Comparison of ENCODE assay signal across 1 cellular context in the genomic region with DNA sequence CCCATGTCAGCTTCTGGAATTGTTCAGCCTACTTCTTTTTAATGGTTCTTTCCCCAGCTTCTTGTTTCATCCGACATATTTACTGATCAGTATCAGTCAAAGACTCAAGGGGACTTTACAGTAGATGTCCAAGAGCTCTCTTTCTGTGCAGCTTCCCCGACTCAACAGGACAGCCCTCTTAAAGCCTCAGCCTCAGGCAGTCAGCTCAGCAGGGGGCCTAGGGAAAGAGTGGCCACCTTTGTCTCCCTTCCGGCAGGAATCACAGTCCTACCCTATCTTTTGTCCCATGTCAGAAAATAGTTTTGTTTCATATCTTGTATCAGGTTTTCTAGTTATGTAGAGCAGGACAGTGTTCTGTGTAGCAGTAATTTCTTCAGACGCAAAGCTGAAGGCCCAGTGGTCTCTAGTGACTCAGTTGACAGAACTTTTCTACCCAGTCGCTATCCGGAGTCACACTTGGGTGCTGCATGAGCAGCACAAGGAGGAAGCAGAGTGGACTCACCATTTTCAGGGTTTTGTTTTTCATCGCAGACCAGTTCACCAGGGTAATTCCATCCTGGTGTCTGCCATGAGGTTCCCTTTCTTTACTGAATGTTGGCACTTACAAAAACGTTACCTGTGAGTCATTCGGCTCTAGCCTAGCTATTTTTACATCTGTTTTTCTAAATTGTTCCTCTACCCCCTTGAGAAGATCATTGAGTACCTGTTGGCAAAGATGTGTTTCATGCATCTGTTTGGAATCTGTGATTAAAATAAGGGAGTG.
TF ChIP-seq lines count a peak whose summit lies in the region.

No MANE protein-coding gene starts in this region.

TF ChIP-seq in HepG2, 621 proteins besides CTCF, POLR2A, EP300 and RAD21:
- TF ChIP-seq ZNF20 (CRISPR knock-in tag; IDR thresholded peaks at IDR 0.05) (no peak), MTF1 (CRISPR knock-in tag; IDR thresholded peaks at IDR 0.05) (no peak), KMT2B (CRISPR knock-in tag; IDR thresholded peaks at IDR 0.05) (no peak), ZNF619 (CRISPR knock-in tag; IDR thresholded peaks at IDR 0.05) (no peak), SYNCRIP (IDR thresholded peaks at IDR 0.05; ENCODE audit: insufficient read depth, low read depth, low read length) (no peak), ZNF558 (CRISPR knock-in tag; IDR thresholded peaks at IDR 0.05; ENCODE audit: borderline replicate concordance) (no peak), ZNF547 (CRISPR knock-in tag; IDR thresholded peaks at IDR 0.05) (no peak), PHB2 (IDR thresholded peaks at IDR 0.05; ENCODE audit: partially characterized antibody) (no peak)
- TF ChIP-seq, protein P1, sequence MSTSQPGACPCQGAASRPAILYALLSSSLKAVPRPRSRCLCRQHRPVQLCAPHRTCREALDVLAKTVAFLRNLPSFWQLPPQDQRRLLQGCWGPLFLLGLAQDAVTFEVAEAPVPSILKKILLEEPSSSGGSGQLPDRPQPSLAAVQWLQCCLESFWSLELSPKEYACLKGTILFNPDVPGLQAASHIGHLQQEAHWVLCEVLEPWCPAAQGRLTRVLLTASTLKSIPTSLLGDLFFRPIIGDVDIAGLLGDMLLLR (CRISPR knock-in tag; IDR thresholded peaks at IDR 0.05) = no peak
- TF ChIP-seq, protein P2, sequence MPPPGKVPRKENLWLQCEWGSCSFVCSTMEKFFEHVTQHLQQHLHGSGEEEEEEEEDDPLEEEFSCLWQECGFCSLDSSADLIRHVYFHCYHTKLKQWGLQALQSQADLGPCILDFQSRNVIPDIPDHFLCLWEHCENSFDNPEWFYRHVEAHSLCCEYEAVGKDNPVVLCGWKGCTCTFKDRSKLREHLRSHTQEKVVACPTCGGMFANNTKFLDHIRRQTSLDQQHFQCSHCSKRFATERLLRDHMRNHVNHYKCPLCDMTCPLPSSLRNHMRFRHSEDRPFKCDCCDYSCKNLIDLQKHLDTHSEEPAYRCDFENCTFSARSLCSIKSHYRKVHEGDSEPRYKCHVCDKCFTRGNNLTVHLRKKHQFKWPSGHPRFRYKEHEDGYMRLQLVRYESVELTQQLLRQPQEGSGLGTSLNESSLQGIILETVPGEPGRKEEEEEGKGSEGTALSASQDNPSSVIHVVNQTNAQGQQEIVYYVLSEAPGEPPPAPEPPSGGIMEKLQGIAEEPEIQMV (CRISPR knock-in tag; IDR thresholded peaks at IDR 0.05; ENCODE audit: low read depth) = no peak
- TF ChIP-seq, protein P3, sequence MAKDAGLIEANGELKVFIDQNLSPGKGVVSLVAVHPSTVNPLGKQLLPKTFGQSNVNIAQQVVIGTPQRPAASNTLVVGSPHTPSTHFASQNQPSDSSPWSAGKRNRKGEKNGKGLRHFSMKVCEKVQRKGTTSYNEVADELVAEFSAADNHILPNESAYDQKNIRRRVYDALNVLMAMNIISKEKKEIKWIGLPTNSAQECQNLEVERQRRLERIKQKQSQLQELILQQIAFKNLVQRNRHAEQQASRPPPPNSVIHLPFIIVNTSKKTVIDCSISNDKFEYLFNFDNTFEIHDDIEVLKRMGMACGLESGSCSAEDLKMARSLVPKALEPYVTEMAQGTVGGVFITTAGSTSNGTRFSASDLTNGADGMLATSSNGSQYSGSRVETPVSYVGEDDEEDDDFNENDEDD (CRISPR knock-in tag; IDR thresholded peaks at IDR 0.05; ENCODE audit: borderline replicate concordance) = no peak
- TF ChIP-seq, protein P4, sequence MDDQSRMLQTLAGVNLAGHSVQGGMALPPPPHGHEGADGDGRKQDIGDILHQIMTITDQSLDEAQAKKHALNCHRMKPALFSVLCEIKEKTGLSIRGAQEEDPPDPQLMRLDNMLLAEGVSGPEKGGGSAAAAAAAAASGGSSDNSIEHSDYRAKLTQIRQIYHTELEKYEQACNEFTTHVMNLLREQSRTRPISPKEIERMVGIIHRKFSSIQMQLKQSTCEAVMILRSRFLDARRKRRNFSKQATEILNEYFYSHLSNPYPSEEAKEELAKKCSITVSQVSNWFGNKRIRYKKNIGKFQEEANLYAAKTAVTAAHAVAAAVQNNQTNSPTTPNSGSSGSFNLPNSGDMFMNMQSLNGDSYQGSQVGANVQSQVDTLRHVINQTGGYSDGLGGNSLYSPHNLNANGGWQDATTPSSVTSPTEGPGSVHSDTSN (CRISPR knock-in tag; IDR thresholded peaks at IDR 0.05; ENCODE audit: borderline replicate concordance) = no peak
